ENCODE assay signal across 8 cellular contexts in the genomic region with DNA sequence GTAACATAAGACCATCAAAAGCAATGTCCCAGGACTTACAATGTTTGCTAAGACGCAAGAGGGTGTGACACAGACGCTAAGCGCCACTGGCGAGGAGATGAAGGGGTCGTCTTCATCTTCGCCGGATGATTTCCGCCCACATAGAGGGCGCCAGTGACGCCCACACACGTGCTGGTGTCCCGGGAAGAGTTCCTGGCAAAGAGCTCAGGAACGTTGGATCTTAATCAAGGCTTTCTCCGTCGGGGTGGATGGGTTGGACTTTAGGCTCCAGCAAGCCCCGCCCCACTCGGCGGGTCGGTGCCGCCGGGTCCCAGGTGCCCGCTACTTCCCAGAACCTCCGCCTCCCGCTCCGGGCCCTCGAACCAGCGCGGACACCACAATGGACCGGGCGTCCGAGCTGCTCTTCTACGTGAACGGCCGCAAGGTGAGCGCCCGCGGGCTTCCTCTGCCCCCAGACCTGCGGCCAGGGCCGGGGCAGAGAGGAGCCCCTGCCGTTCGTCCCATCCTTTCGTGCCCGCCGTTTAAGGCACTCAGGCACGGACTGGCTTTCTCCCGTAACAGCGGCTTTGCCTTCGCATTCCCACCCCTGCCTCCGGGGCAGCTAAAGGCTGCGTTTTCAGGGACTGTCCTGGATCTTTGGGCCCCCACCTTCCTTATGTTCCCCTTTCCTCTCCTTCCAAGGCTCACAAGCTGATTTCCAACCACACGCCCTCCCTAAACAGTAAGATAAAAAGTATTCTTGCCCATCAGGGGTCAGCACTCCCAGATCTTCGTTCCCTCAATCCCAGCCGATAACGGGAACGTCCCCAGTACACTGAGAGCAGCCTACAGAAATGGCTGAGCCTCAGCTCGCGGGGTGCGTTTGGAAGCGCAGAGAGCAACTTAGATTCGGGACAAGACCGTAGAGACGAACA. TPM values are rescaled to one million over a fixed set of nuclear protein-coding genes. Genes with fewer than 3 reads are reported as not detected.
DNase-seq lines count a peak whose midpoint lies in the region; ATAC-seq and TF ChIP-seq lines count a peak whose summit lies in the region.

A gene (plus strand): TSS at position 285 of the 914 bp plus-strand sequence. CDS start 95 bp downstream, at position 380.

- peaks cover 10% of the 10 kb centered on the region for H3K4me1 Mint-ChIP-seq in activated CD4-positive, alpha-beta memory T cell treated with anti-CD3 and anti-CD28 coated beads, Interleukin-2, amount 10 ng/mL, durations not matched to agents 7 days and 5 days

- no peaks in the 10 kb centered on the region for H3K27me3 ChIP-seq in suprapubic skin

- peak within 1 kb of the TSS; percentile 59 for H3K4me3 Mint-ChIP-seq in activated CD4-positive, alpha-beta memory T cell treated with anti-CD3 and anti-CD28 coated beads, Interleukin-2, amount 10 ng/mL, durations not matched to agents 7 days and 5 days

- POLR2A ChIA-PET in activated CD4-positive, alpha-beta memory T cell treated with anti-CD3 and anti-CD28 coated beads, Interleukin-2, amount 10 ng/mL, durations not matched to agents 7 days and 5 days (lab: Charles Lee) = no interaction called here

- H3K36me3 ChIP-seq in mesodermal cell (ENCODE audit: control insufficient read depth, insufficient read depth, low read length) = no peaks in the 10 kb centered on the region
- H3K36me3 ChIP-seq in suprapubic skin = no peaks in the 10 kb centered on the region

- TF ChIP-seq CTCF in epithelial cell of esophagus (IDR thresholded peaks at IDR 0.05; ENCODE audit: insufficient read depth, low read depth, low read length, missing control alignments) (no peak), suprapubic skin (IDR thresholded peaks at IDR 0.05) (no peak)

- H3K36me3 Mint-ChIP-seq in activated CD4-positive, alpha-beta memory T cell treated with anti-CD3 and anti-CD28 coated beads, Interleukin-2, amount 10 ng/mL, durations not matched to agents 7 days and 5 days (ENCODE audit: low read depth) = peaks cover 19% of the 10 kb centered on the region

- H3K4me3 ChIP-seq in epithelial cell of esophagus (ENCODE audit: low read length) = peak within 1 kb of the TSS; percentile 53
- H3K4me3 ChIP-seq in mesodermal cell (ENCODE audit: extremely low read depth, insufficient read depth, low read length, poor library complexity, severe bottlenecking) = peak within 1 kb of the TSS; percentile 33
- H3K4me3 ChIP-seq in suprapubic skin = peak within 1 kb of the TSS; percentile 53

- no peak within 1 kb of the TSS for H3K27ac Mint-ChIP-seq in activated CD4-positive, alpha-beta memory T cell treated with anti-CD3 and anti-CD28 coated beads, Interleukin-2, amount 10 ng/mL, durations not matched to agents 7 days and 5 days

- peak in 1 of 2 donors; percentile 19 for TF ChIP-seq POLR2A in suprapubic skin (IDR thresholded peaks at IDR 0.05)

- H3K9me3 ChIP-seq in mesodermal cell (ENCODE audit: control insufficient read depth, low read length) (no peaks in the 10 kb centered on the region), suprapubic skin (no peaks in the 10 kb centered on the region)

- H3K27ac ChIP-seq in mesodermal cell (ENCODE audit: low read depth, low read length, severe bottlenecking) (no peak within 1 kb of the TSS), suprapubic skin (peak within 1 kb of the TSS; percentile 84)

- DNase-seq in AG20443 (ENCODE audit: low spot score) (peak; percentile 79), epithelial cell of esophagus (ENCODE audit: low read depth) (peak; percentile 42), suprapubic skin (ENCODE audit: low spot score in 2 of 2) (peak; percentile 86 to 89), OCI-M1 (lab: John Stamatoyannopoulos, UW) (no peak)
- DNase-seq in activated CD4-positive, alpha-beta memory T cell treated with anti-CD3 and anti-CD28 coated beads, Interleukin-2, amount 10 ng/mL, durations not matched to agents 7 days and 5 days = no peak

- no peak for TF ChIP-seq EP300 in suprapubic skin (IDR thresholded peaks at IDR 0.05)

- H3K4me1 ChIP-seq in mesodermal cell (ENCODE audit: control insufficient read depth, insufficient read depth, low read length, poor library complexity, severe bottlenecking) (no peaks in the 10 kb centered on the region), suprapubic skin (peaks cover 16% of the 10 kb centered on the region)

- 3 to 7% methylated on average over 55 to 59 of the region's 62 CpGs for WGBS in mesodermal cell (ENCODE audit: insufficient coverage in 2 of 2), 2 experiments
- WGBS in suprapubic skin = 9% methylated on average over 32 of the region's 62 CpGs

- peaks cover 14% of the 10 kb centered on the region for H3K27me3 Mint-ChIP-seq in activated CD4-positive, alpha-beta memory T cell treated with anti-CD3 and anti-CD28 coated beads, Interleukin-2, amount 10 ng/mL, durations not matched to agents 7 days and 5 days

- ATAC-seq in GM21786 (IDR thresholded peaks at IDR 0.05; ENCODE audit: unreplicated experiment) (peak; percentile 57), HG03025 (IDR thresholded peaks at IDR 0.05; ENCODE audit: low FRiP score, unreplicated experiment) (no peak)

- CTCF ChIA-PET in activated CD4-positive, alpha-beta memory T cell treated with anti-CD3 and anti-CD28 coated beads, Interleukin-2, amount 10 ng/mL, durations not matched to agents 7 days and 5 days (lab: Charles Lee) = no interaction called here

- no peaks in the 10 kb centered on the region for H3K9me3 Mint-ChIP-seq in activated CD4-positive, alpha-beta memory T cell treated with anti-CD3 and anti-CD28 coated beads, Interleukin-2, amount 10 ng/mL, durations not matched to agents 7 days and 5 days

RNA-seq across cellular contexts. Expression of the gene that starts here (rescaled TPM):
- total RNA-seq in activated CD4-positive, alpha-beta memory T cell treated with anti-CD3 and anti-CD28 coated beads, Interleukin-2, amount 10 ng/mL, durations not matched to agents 7 days and 5 days = under 1 TPM; 0.05 to 0.15 TPM
- polyA plus RNA-seq in mesodermal cell (2013, experiment 1 of 2) = 0.37 TPM
- polyA plus RNA-seq in mesodermal cell (2013, experiment 2 of 2) = 1.3 TPM
- 10 to 100 TPM; 20.1 to 46.9 (median 30.4) TPM for total RNA-seq in suprapubic skin

Comparison
In these comparisons a context has a peak if more than half of its experiments do, and no peak if none do; other contexts are left out.
1. RNA of the gene that starts here (total RNA-seq): 20.1 to 46.9 TPM in suprapubic skin; 0.05 to 0.15 TPM in activated CD4-positive, alpha-beta memory T cell treated with anti-CD3 and anti-CD28 coated beads, Interleukin-2, amount 10 ng/mL, durations not matched to agents 7 days and 5 days; every median in the first group is over 10 times any median in the second.
2. DNase-seq: peak in AG20443 (single experiment), epithelial cell of esophagus (single experiment) and suprapubic skin (2 of 2); none in activated CD4-positive, alpha-beta memory T cell treated with anti-CD3 and anti-CD28 coated beads, Interleukin-2, amount 10 ng/mL, durations not matched to agents 7 days and 5 days (single experiment) and OCI-M1 (single experiment).
3. Peak in every context shown above with its lines, with median percentiles within 50 percentile points of each other: H3K4me3 ChIP-seq.